ENCODE assay signal across 25 cellular contexts in the genomic region with DNA sequence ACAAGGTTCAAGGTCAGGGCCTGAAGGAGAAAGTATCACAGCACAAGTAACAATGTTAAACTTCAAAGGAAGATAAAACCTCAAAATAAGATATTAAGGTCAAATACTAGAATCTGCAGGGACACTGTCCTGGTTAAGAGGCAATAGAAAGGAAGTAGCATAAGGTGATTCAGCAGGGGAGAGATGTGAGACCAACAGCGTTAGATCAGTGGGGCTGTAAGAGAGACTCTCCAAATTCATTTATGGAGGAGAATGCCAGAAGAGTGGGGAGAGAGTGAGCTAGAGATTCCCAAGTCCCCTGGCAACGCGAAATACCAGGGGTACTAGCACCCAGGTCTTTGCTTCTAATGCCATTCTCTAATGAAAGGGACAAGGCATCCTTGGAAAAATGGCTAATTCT.
"Had no signal": no experiment of that assay in that cellular context is flagged by ENCODE, and none has a peak within 500 bp of the region (broad histone marks: within the 10 kb centered on the region; RNA-seq: fewer than 3 reads in every experiment).

No MANE protein-coding gene starts in this region.

- ATAC-seq: psoas muscle; right cardiac atrium; right lobe of liver; stimulated activated effector memory CD8-positive, alpha-beta T cell treated with anti-CD3 and anti-CD28 coated beads, Interleukin-12 subunit alpha, Interleukin-12 subunit beta, amount 100 ng/mL, for 72 hours; stimulated activated naive B cell treated with anti-CD40 and anti-IgM and Interleukin-4, amounts not matched to agents 10 μg/mL and 1 μg/mL and 100 μg/mL, for 72 hours had no signal

- H3K4me3 ChIP-seq: neural progenitor cell, ovary, psoas muscle, right lobe of liver, sigmoid colon, stomach, thoracic aorta, thyroid gland, tibial nerve, upper lobe of left lung, vagina had no signal

- FAIRE-seq: small intestine, urothelium cell line had no signal

- H3K9ac ChIP-seq: neural progenitor cell, parathyroid adenoma had no signal

- H3K4me2 ChIP-seq: neural progenitor cell had no signal

- H2AFZ ChIP-seq: neural progenitor cell, parathyroid adenoma had no signal

- H3K36me3 ChIP-seq: ovary, right lobe of liver, sigmoid colon, stomach, thoracic aorta, thyroid gland, tibial nerve, upper lobe of left lung, vagina had no signal

- DNase-seq: occipital lobe; ovary; posterior cingulate gyrus; psoas muscle; right cardiac atrium; right lobe of liver; sigmoid colon; small intestine; stimulated activated CD4-positive, alpha-beta T cell treated with anti-CD3 and anti-CD28 coated beads, Interleukin-15, amount 100 ng/mL, for 24 hours; stimulated activated CD4-positive, alpha-beta T cell treated with anti-CD3 and anti-CD28 coated beads, Interleukin-2, amount 100 ng/mL, for 24 hours; stimulated activated CD4-positive, alpha-beta T cell treated with anti-CD3 and anti-CD28 coated beads, Interleukin-2, amount 100 ng/mL, for 48 hours; stimulated activated CD4-positive, alpha-beta T cell treated with anti-CD3 and anti-CD28 coated beads, Interleukin-4, amount 100 ng/mL, for 24 hours; stimulated activated naive B cell treated with anti-CD40 and anti-IgM and Interleukin-4, amounts not matched to agents 10 μg/mL and 1 μg/mL and 100 μg/mL, for 72 hours; stimulated activated naive CD4-positive, alpha-beta T cell treated with Interleukin-2 at 50 U/mL for 16 hours; stomach; thyroid gland; trophoblast cell; upper lobe of left lung had no signal

- H3K27ac ChIP-seq: neural progenitor cell, ovary, parathyroid adenoma, psoas muscle, right lobe of liver, sigmoid colon, stomach, thoracic aorta, thyroid gland, tibial nerve, upper lobe of left lung, vagina had no signal

- H3K27me3 ChIP-seq: neural progenitor cell, ovary, right lobe of liver, sigmoid colon, stomach, thyroid gland, tibial nerve, upper lobe of left lung, vagina had no signal

- H3K9me3 ChIP-seq: ovary, psoas muscle, right lobe of liver, sigmoid colon, stomach, thoracic aorta, thyroid gland, tibial nerve, upper lobe of left lung, vagina had no signal

- H3K4me1 ChIP-seq: neural progenitor cell, psoas muscle, right lobe of liver, thyroid gland, upper lobe of left lung, vagina had no signal
